In the genomic region with DNA sequence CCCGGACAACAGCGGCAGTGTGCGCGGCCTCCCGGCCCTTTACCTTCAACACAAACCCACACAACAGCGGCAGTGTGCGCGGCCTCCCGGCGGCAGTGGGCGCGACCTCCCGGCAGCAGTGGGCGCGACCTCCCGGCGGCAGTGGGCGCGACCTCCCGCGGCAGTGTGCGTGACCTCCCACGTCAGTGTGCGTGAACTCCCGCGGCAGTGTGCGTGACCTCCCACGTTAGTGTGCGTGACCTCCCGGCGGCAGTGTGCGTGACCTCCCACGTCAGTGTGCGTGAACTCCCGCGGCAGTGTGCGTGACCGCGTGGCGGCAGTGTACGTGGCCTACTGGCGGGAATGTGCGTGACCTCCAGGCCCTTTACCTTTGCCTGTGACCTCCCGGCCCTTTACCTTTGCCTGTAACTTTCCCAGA, we compare ENCODE assay signal across 1 cellular context.
A peak's percentile ranks its signal among the peaks of the same experiment; 100 is the strongest.
TF ChIP-seq lines count a peak whose summit lies in the region.

No MANE protein-coding gene starts in this region.

TF ChIP-seq in HepG2, 621 proteins besides CTCF, POLR2A, EP300 and RAD21 (continued from another document and continues in another):
- peak; percentile 32; the same call in 1 of the 2 replicates for TF ChIP-seq DMAP1 (CRISPR knock-in tag; IDR thresholded peaks at IDR 0.05)
- 0 out of 2 replicates have a peak, but pooled peaks have one; percentile 48 for TF ChIP-seq RARA (CRISPR knock-in tag; IDR thresholded peaks at IDR 0.05)
- TF ChIP-seq, protein P1, sequence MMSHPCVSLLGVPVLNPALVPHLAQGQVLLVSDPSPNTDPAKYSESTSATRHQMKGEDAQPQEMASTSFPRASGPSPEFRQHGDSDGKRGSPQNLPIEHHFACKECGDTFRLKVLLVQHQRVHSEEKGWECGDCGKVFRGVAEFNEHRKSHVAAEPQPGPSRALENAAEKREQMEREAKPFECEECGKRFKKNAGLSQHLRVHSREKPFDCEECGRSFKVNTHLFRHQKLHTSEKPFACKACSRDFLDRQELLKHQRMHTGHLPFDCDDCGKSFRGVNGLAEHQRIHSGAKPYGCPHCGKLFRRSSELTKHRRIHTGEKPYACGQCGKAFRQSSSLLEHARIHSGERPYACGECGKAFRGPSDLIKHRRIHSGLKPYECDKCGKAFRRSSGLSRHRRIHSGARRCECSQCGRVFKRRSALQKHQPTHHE (CRISPR knock-in tag; IDR thresholded peaks at IDR 0.05; ENCODE audit: borderline replicate concordance): no peak
- TF ChIP-seq ZNF816 (CRISPR knock-in tag; IDR thresholded peaks at IDR 0.05; ENCODE audit: borderline replicate concordance): no peak
- TF ChIP-seq HDAC1 (CRISPR knock-in tag; IDR thresholded peaks at IDR 0.05): peak; percentile 49; the same call in 1 of the 2 replicates
- TF ChIP-seq ZFP36L2 (CRISPR knock-in tag; IDR thresholded peaks at IDR 0.05): no peak
- TF ChIP-seq, protein P2, sequence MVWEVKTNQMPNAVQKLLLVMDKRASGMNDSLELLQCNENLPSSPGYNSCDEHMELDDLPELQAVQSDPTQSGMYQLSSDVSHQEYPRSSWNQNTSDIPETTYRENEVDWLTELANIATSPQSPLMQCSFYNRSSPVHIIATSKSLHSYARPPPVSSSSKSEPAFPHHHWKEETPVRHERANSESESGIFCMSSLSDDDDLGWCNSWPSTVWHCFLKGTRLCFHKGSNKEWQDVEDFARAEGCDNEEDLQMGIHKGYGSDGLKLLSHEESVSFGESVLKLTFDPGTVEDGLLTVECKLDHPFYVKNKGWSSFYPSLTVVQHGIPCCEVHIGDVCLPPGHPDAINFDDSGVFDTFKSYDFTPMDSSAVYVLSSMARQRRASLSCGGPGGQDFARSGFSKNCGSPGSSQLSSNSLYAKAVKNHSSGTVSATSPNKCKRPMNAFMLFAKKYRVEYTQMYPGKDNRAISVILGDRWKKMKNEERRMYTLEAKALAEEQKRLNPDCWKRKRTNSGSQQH (CRISPR knock-in tag; IDR thresholded peaks at IDR 0.05; ENCODE audit: low read depth): peak; percentile 46; the same call in 1 of the 2 replicates
- peak; percentile 50; the same call in 1 of the 2 replicates for TF ChIP-seq ESRRA (CRISPR knock-in tag; IDR thresholded peaks at IDR 0.05; ENCODE audit: low read depth)
- TF ChIP-seq, protein P3, sequence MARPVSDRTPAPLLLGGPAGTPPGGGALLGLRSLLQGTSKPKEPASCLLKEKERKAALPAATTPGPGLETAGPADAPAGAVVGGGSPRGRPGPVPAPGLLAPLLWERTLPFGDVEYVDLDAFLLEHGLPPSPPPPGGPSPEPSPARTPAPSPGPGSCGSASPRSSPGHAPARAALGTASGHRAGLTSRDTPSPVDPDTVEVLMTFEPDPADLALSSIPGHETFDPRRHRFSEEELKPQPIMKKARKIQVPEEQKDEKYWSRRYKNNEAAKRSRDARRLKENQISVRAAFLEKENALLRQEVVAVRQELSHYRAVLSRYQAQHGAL (CRISPR knock-in tag; IDR thresholded peaks at IDR 0.05; ENCODE audit: not compliant biosample characterization): no peak
- TF ChIP-seq NR2C2 (CRISPR knock-in tag; IDR thresholded peaks at IDR 0.05; ENCODE audit: borderline replicate concordance): peak; percentile 98
- TF ChIP-seq ZNF616 (CRISPR knock-in tag; IDR thresholded peaks at IDR 0.05; ENCODE audit: low read depth): 0 out of 2 replicates have a peak, but pooled peaks have one; percentile 40
- TF ChIP-seq ATF7-NPFF (CRISPR knock-in tag; IDR thresholded peaks at IDR 0.05; ENCODE audit: low read depth): no peak
- no peak for TF ChIP-seq JDP2 (CRISPR knock-in tag; IDR thresholded peaks at IDR 0.05; ENCODE audit: borderline replicate concordance)
- no peak for TF ChIP-seq ZNF781 (CRISPR knock-in tag; IDR thresholded peaks at IDR 0.05; ENCODE audit: borderline replicate concordance, not compliant biosample characterization)
- TF ChIP-seq ZNF383 (CRISPR knock-in tag; IDR thresholded peaks at IDR 0.05; ENCODE audit: borderline replicate concordance): no peak
- TF ChIP-seq CHD2 (IDR thresholded peaks at IDR 0.05; ENCODE audit: low read depth, low read length): peak; percentile 41; the same call in 1 of the 2 replicates
- TF ChIP-seq POGZ (CRISPR knock-in tag; IDR thresholded peaks at IDR 0.05): peak; percentile 80
- peak; percentile 48 for TF ChIP-seq ZNF883 (CRISPR knock-in tag; IDR thresholded peaks at IDR 0.05; ENCODE audit: not compliant biosample characterization)
- TF ChIP-seq, protein P4, sequence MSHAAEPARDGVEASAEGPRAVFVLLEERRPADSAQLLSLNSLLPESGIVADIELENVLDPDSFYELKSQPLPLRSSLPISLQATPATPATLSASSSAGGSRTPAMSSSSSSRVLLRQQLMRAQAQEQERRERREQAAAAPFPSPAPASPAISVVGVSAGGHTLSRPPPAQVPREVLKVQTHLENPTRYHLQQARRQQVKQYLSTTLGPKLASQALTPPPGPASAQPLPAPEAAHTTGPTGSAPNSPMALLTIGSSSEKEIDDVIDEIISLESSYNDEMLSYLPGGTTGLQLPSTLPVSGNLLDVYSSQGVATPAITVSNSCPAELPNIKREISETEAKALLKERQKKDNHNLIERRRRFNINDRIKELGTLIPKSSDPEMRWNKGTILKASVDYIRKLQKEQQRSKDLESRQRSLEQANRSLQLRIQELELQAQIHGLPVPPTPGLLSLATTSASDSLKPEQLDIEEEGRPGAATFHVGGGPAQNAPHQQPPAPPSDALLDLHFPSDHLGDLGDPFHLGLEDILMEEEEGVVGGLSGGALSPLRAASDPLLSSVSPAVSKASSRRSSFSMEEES (CRISPR knock-in tag; IDR thresholded peaks at IDR 0.05): 0 out of 2 replicates have a peak, but pooled peaks have one; percentile 19
- TF ChIP-seq ZNF496 (CRISPR knock-in tag; IDR thresholded peaks at IDR 0.05; ENCODE audit: insufficient replicate concordance): no peak
- TF ChIP-seq TBX2 (CRISPR knock-in tag; IDR thresholded peaks at IDR 0.05; ENCODE audit: borderline replicate concordance): no peak; the same call in 1 of the 2 replicates
- TF ChIP-seq, protein P5, sequence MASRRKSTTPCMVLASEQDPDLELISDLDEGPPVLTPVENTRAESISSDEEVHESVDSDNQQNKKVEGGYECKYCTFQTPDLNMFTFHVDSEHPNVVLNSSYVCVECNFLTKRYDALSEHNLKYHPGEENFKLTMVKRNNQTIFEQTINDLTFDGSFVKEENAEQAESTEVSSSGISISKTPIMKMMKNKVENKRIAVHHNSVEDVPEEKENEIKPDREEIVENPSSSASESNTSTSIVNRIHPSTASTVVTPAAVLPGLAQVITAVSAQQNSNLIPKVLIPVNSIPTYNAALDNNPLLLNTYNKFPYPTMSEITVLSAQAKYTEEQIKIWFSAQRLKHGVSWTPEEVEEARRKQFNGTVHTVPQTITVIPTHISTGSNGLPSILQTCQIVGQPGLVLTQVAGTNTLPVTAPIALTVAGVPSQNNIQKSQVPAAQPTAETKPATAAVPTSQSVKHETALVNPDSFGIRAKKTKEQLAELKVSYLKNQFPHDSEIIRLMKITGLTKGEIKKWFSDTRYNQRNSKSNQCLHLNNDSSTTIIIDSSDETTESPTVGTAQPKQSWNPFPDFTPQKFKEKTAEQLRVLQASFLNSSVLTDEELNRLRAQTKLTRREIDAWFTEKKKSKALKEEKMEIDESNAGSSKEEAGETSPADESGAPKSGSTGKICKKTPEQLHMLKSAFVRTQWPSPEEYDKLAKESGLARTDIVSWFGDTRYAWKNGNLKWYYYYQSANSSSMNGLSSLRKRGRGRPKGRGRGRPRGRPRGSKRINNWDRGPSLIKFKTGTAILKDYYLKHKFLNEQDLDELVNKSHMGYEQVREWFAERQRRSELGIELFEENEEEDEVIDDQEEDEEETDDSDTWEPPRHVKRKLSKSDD (CRISPR knock-in tag; IDR thresholded peaks at IDR 0.05; ENCODE audit: low read depth): no peak; the same call in 1 of the 2 replicates
- no peak for TF ChIP-seq NKX3-1 (CRISPR knock-in tag; IDR thresholded peaks at IDR 0.05)
- peak; percentile 70 for TF ChIP-seq GATAD1 (CRISPR knock-in tag; IDR thresholded peaks at IDR 0.05)
- TF ChIP-seq MYC (CRISPR knock-in tag; IDR thresholded peaks at IDR 0.05; ENCODE audit: borderline replicate concordance): peak; percentile 50; the same call in 1 of the 2 replicates
- TF ChIP-seq, protein P6, sequence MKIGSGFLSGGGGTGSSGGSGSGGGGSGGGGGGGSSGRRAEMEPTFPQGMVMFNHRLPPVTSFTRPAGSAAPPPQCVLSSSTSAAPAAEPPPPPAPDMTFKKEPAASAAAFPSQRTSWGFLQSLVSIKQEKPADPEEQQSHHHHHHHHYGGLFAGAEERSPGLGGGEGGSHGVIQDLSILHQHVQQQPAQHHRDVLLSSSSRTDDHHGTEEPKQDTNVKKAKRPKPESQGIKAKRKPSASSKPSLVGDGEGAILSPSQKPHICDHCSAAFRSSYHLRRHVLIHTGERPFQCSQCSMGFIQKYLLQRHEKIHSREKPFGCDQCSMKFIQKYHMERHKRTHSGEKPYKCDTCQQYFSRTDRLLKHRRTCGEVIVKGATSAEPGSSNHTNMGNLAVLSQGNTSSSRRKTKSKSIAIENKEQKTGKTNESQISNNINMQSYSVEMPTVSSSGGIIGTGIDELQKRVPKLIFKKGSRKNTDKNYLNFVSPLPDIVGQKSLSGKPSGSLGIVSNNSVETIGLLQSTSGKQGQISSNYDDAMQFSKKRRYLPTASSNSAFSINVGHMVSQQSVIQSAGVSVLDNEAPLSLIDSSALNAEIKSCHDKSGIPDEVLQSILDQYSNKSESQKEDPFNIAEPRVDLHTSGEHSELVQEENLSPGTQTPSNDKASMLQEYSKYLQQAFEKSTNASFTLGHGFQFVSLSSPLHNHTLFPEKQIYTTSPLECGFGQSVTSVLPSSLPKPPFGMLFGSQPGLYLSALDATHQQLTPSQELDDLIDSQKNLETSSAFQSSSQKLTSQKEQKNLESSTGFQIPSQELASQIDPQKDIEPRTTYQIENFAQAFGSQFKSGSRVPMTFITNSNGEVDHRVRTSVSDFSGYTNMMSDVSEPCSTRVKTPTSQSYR (CRISPR knock-in tag; IDR thresholded peaks at IDR 0.05; ENCODE audit: borderline replicate concordance): no peak
- TF ChIP-seq, protein P7, sequence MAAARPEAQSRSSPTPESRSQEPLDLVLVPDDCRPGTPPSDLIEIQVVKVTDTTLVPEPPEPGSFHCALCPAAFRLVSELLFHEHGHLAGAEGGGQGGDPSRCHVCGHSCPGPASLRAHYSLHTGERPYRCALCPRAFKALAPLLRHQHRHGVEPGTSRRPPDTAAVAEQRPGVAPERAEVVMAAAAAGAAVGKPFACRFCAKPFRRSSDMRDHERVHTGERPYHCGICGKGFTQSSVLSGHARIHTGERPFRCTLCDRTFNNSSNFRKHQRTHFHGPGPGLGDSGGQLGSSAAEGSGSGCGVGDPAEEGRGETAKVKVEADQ (CRISPR knock-in tag; IDR thresholded peaks at IDR 0.05; ENCODE audit: borderline replicate concordance): peak; percentile 75; the same call in 1 of the 2 replicates
- TF ChIP-seq FLYWCH1 (CRISPR knock-in tag; IDR thresholded peaks at IDR 0.05): no peak
- TF ChIP-seq GABPA (IDR thresholded peaks at IDR 0.05; ENCODE audit: low read depth, low read length): no peak
- peak; percentile 33; the same call in 1 of the 2 replicates for TF ChIP-seq GABPA (CRISPR knock-in tag; IDR thresholded peaks at IDR 0.05; ENCODE audit: low read depth)
- TF ChIP-seq TEAD3 (CRISPR knock-in tag; optimal IDR thresholded peaks at IDR 0.05; ENCODE audit: borderline replicate concordance): peak; percentile 90
- TF ChIP-seq ZBTB7B (CRISPR knock-in tag; IDR thresholded peaks at IDR 0.05): no peak
- TF ChIP-seq, protein P8, sequence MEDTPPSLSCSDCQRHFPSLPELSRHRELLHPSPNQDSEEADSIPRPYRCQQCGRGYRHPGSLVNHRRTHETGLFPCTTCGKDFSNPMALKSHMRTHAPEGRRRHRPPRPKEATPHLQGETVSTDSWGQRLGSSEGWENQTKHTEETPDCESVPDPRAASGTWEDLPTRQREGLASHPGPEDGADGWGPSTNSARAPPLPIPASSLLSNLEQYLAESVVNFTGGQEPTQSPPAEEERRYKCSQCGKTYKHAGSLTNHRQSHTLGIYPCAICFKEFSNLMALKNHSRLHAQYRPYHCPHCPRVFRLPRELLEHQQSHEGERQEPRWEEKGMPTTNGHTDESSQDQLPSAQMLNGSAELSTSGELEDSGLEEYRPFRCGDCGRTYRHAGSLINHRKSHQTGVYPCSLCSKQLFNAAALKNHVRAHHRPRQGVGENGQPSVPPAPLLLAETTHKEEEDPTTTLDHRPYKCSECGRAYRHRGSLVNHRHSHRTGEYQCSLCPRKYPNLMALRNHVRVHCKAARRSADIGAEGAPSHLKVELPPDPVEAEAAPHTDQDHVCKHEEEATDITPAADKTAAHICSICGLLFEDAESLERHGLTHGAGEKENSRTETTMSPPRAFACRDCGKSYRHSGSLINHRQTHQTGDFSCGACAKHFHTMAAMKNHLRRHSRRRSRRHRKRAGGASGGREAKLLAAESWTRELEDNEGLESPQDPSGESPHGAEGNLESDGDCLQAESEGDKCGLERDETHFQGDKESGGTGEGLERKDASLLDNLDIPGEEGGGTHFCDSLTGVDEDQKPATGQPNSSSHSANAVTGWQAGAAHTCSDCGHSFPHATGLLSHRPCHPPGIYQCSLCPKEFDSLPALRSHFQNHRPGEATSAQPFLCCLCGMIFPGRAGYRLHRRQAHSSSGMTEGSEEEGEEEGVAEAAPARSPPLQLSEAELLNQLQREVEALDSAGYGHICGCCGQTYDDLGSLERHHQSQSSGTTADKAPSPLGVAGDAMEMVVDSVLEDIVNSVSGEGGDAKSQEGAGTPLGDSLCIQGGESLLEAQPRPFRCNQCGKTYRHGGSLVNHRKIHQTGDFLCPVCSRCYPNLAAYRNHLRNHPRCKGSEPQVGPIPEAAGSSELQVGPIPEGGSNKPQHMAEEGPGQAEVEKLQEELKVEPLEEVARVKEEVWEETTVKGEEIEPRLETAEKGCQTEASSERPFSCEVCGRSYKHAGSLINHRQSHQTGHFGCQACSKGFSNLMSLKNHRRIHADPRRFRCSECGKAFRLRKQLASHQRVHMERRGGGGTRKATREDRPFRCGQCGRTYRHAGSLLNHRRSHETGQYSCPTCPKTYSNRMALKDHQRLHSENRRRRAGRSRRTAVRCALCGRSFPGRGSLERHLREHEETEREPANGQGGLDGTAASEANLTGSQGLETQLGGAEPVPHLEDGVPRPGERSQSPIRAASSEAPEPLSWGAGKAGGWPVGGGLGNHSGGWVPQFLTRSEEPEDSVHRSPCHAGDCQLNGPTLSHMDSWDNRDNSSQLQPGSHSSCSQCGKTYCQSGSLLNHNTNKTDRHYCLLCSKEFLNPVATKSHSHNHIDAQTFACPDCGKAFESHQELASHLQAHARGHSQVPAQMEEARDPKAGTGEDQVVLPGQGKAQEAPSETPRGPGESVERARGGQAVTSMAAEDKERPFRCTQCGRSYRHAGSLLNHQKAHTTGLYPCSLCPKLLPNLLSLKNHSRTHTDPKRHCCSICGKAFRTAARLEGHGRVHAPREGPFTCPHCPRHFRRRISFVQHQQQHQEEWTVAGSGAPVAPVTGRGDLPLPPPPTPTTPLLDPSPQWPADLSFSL (CRISPR knock-in tag; IDR thresholded peaks at IDR 0.05): peak; percentile 71; the same call in 1 of the 2 replicates
- TF ChIP-seq HNRNPLL (IDR thresholded peaks at IDR 0.05; ENCODE audit: low read depth, low read length, poor library complexity, severe bottlenecking): peak; percentile 57
- TF ChIP-seq, protein P9, sequence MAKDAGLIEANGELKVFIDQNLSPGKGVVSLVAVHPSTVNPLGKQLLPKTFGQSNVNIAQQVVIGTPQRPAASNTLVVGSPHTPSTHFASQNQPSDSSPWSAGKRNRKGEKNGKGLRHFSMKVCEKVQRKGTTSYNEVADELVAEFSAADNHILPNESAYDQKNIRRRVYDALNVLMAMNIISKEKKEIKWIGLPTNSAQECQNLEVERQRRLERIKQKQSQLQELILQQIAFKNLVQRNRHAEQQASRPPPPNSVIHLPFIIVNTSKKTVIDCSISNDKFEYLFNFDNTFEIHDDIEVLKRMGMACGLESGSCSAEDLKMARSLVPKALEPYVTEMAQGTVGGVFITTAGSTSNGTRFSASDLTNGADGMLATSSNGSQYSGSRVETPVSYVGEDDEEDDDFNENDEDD (CRISPR knock-in tag; IDR thresholded peaks at IDR 0.05; ENCODE audit: borderline replicate concordance): peak; percentile 86
- no peak for TF ChIP-seq ZFP37 (CRISPR knock-in tag; IDR thresholded peaks at IDR 0.05; ENCODE audit: borderline replicate concordance)
- peak; percentile 44; the same call in 1 of the 2 replicates for TF ChIP-seq PHF8 (CRISPR knock-in tag; IDR thresholded peaks at IDR 0.05)
- no peak for TF ChIP-seq PCBP2 (optimal IDR thresholded peaks at IDR 0.05; ENCODE audit: low read depth, low read length, poor library complexity, severe bottlenecking)
